24 cellular contexts compared by ENCODE assay signal in genomic region chr9:76322810-76323209, GRCh38.
"Had no signal": no experiment of that assay in that cellular context is flagged by ENCODE, and none has a peak within 500 bp of the region (broad histone marks: within the 10 kb centered on the region; RNA-seq: fewer than 3 reads in every experiment).

No MANE protein-coding gene starts in this region.

- DNase-seq: activated CD4-positive, alpha-beta T cell treated with anti-CD3 and anti-CD28 coated beads, Interleukin-2, amount 10 ng/mL, durations not matched to agents 24 days and 14 days; activated CD8-positive, alpha-beta T cell treated with anti-CD3 and anti-CD28 coated beads for 36 hours; activated gamma-delta T cell treated with Interleukin-2 at 50 U/mL for 16 hours; aorta; brain microvascular endothelial cell; caudate nucleus; effector CD8-positive, alpha-beta T cell; foreskin melanocyte; glutamatergic neuron; hippocampal formation; left cardiac atrium; mucosa of descending colon; nephron progenitor cell; stimulated activated CD4-positive, alpha-beta T cell treated with anti-CD3 and anti-CD28 coated beads, Interleukin-2, amount 100 ng/mL, for 24 hours; T-helper 17 cell; transverse colon had no signal

- H3K36me3 Mint-ChIP-seq: activated naive CD4-positive, alpha-beta T cell treated with anti-CD3 and anti-CD28 coated beads, Interleukin-2, amount 50 U/mL, for 24 hours; memory B cell; stimulated activated effector memory CD8-positive, alpha-beta T cell treated with anti-CD3 and anti-CD28 coated beads, Interleukin-12 subunit alpha, Interleukin-12 subunit beta, amount 100 ng/mL, for 72 hours had no signal

- H3K4me3 Mint-ChIP-seq: activated CD4-positive, alpha-beta T cell treated with anti-CD3 and anti-CD28 coated beads, Interleukin-2, amount 10 ng/mL, durations not matched to agents 24 days and 14 days; activated CD8-positive, alpha-beta T cell treated with anti-CD3 and anti-CD28 coated beads for 36 hours; activated naive CD4-positive, alpha-beta T cell treated with anti-CD3 and anti-CD28 coated beads, Interleukin-2, amount 50 U/mL, for 24 hours; dendritic cell treated with granulocyte-macrophage colony-stimulating factor and Interleukin-4, amounts not matched to agents 40 ng/mL and 50 ng/mL, for 4 days; memory B cell; nephron progenitor cell; stimulated activated effector memory CD8-positive, alpha-beta T cell treated with anti-CD3 and anti-CD28 coated beads, Interleukin-12 subunit alpha, Interleukin-12 subunit beta, amount 100 ng/mL, for 72 hours; T-helper 17 cell had no signal

- H3K9me3 ChIP-seq: mucosa of descending colon, transverse colon, vagina had no signal

- H3K9me3 Mint-ChIP-seq: activated CD4-positive, alpha-beta T cell treated with anti-CD3 and anti-CD28 coated beads, Interleukin-2, amount 10 ng/mL, durations not matched to agents 24 days and 14 days; activated CD8-positive, alpha-beta T cell treated with anti-CD3 and anti-CD28 coated beads for 36 hours; activated naive CD4-positive, alpha-beta T cell treated with anti-CD3 and anti-CD28 coated beads, Interleukin-2, amount 50 U/mL, for 24 hours; dendritic cell treated with granulocyte-macrophage colony-stimulating factor and Interleukin-4, amounts not matched to agents 40 ng/mL and 50 ng/mL, for 4 days; nephron progenitor cell; stimulated activated effector memory CD8-positive, alpha-beta T cell treated with anti-CD3 and anti-CD28 coated beads, Interleukin-12 subunit alpha, Interleukin-12 subunit beta, amount 100 ng/mL, for 72 hours had no signal

- H3K27ac ChIP-seq: brain microvascular endothelial cell, transverse colon, vagina had no signal

- H3K27me3 Mint-ChIP-seq: activated CD4-positive, alpha-beta T cell treated with anti-CD3 and anti-CD28 coated beads, Interleukin-2, amount 10 ng/mL, durations not matched to agents 24 days and 14 days; dendritic cell treated with granulocyte-macrophage colony-stimulating factor and Interleukin-4, amounts not matched to agents 40 ng/mL and 50 ng/mL, for 4 days had no signal

- H3K4me3 ChIP-seq: mucosa of descending colon, transverse colon, vagina had no signal

- H3K4me1 ChIP-seq: transverse colon, vagina had no signal

- FAIRE-seq: islet of Langerhans, small intestine had no signal

- H3K27me3 ChIP-seq: brain microvascular endothelial cell, transverse colon, vagina had no signal

- H3K36me3 ChIP-seq: brain microvascular endothelial cell, transverse colon, vagina had no signal

- H3K27ac Mint-ChIP-seq: activated CD4-positive, alpha-beta T cell treated with anti-CD3 and anti-CD28 coated beads, Interleukin-2, amount 10 ng/mL, durations not matched to agents 24 days and 14 days; activated CD8-positive, alpha-beta T cell treated with anti-CD3 and anti-CD28 coated beads for 36 hours; activated naive CD4-positive, alpha-beta T cell treated with anti-CD3 and anti-CD28 coated beads, Interleukin-2, amount 50 U/mL, for 24 hours; dendritic cell treated with granulocyte-macrophage colony-stimulating factor and Interleukin-4, amounts not matched to agents 40 ng/mL and 50 ng/mL, for 4 days; memory B cell; nephron progenitor cell; stimulated activated effector memory CD8-positive, alpha-beta T cell treated with anti-CD3 and anti-CD28 coated beads, Interleukin-12 subunit alpha, Interleukin-12 subunit beta, amount 100 ng/mL, for 72 hours; T-helper 17 cell had no signal

- H3K4me1 Mint-ChIP-seq: activated CD4-positive, alpha-beta T cell treated with anti-CD3 and anti-CD28 coated beads, Interleukin-2, amount 10 ng/mL, durations not matched to agents 24 days and 14 days; activated naive CD4-positive, alpha-beta T cell treated with anti-CD3 and anti-CD28 coated beads, Interleukin-2, amount 50 U/mL, for 24 hours; memory B cell; stimulated activated effector memory CD8-positive, alpha-beta T cell treated with anti-CD3 and anti-CD28 coated beads, Interleukin-12 subunit alpha, Interleukin-12 subunit beta, amount 100 ng/mL, for 72 hours had no signal

- ATAC-seq: activated CD8-positive, alpha-beta T cell treated with anti-CD3 and anti-CD28 coated beads for 36 hours; left cardiac atrium; sciatic nerve; stimulated activated effector memory CD8-positive, alpha-beta T cell treated with anti-CD3 and anti-CD28 coated beads, Interleukin-12 subunit alpha, Interleukin-12 subunit beta, amount 100 ng/mL, for 72 hours; T-helper 17 cell had no signal
